8 cellular contexts compared by ENCODE assay signal in genomic region chr1:24706074-24706389, GRCh38. TPM values are rescaled to one million over a fixed set of nuclear protein-coding genes. Genes with fewer than 3 reads are reported as not detected.
A peak's percentile ranks its signal among the peaks of the same experiment; 100 is the strongest.
DNase-seq lines count a peak whose midpoint lies in the region; ATAC-seq and TF ChIP-seq lines count a peak whose summit lies in the region.
"Not testable (repeated sequence)": the region's sequence is repeated elsewhere in the genome, so short reads cannot be mapped to it uniquely, and the experiment has no call there.

No MANE protein-coding gene starts in this region.

- intact Hi-C loops in IMR-90 (cut with micrococcal nuclease); dendritic cell treated with granulocyte-macrophage colony-stimulating factor and Interleukin-4, amounts not matched to agents 40 ng/mL and 50 ng/mL, for 4 days (cut with micrococcal nuclease); right lobe of liver (cut with DNase I): not testable (repeated sequence)

- not testable (repeated sequence) for H3K36me3 ChIP-seq in IMR-90 (ENCODE audit: control insufficient read depth, insufficient read depth, low read length); gastroesophageal sphincter; right lobe of liver; stomach smooth muscle (ENCODE audit: control insufficient read depth in 2 of 2, insufficient read depth in 2 of 2, low read length in 2 of 2)

- H3K9ac ChIP-seq in IMR-90 (ENCODE audit: low read depth, low read length); stomach smooth muscle (ENCODE audit: low read length in 2 of 2): not testable (repeated sequence)

- CTCF ChIA-PET in IMR-90 (lab: Yijun Ruan, JAX), result interaction anchor here (1.0 kb wide), 1 partner anchor 124 kb away, joined by 4 read pairs; no protein-coding TSS in a partner anchor

- H2AFZ ChIP-seq in IMR-90 (replicated peaks; ENCODE audit: low read length, poor library complexity), result peak overlapping the region; percentile 83

- POLR2A ChIA-PET in IMR-90 (lab: Charles Lee; ENCODE audit: unreplicated experiment), result not testable (repeated sequence)

- peak overlapping the region; percentile 78 for H4K91ac ChIP-seq in IMR-90 (ENCODE audit: insufficient read depth, low read depth, low read length)

- peak overlapping the region; percentile 68; the same call in 1 of the 2 replicates for H2AK5ac ChIP-seq in IMR-90 (ENCODE audit: low read depth, low read length)

- not testable (repeated sequence) for TF ChIP-seq RAD21 in IMR-90 (IDR thresholded peaks at IDR 0.05; ENCODE audit: low read length)

- peak overlapping the region; percentile 94 for H2BK20ac ChIP-seq in IMR-90 (ENCODE audit: low read depth, low read length)

- TF ChIP-seq EP300 in gastroesophageal sphincter (IDR thresholded peaks at IDR 0.05), result not testable (repeated sequence)

- H3K4me1 Mint-ChIP-seq in dendritic cell treated with granulocyte-macrophage colony-stimulating factor and Interleukin-4, amounts not matched to agents 40 ng/mL and 50 ng/mL, for 4 days (ENCODE audit: low read depth), result peaks cover 48% of the 10 kb centered on the region
- H3K4me1 Mint-ChIP-seq in osteocyte (ENCODE audit: unreplicated experiment), result peaks cover 18% of the 10 kb centered on the region

- H3K27ac ChIP-seq in 22Rv1 (peak overlapping the region; percentile 87), IMR-90 (ENCODE audit: insufficient read depth, low read length) (peak overlapping the region; percentile 31; the same call in 1 of the 2 replicates), VCaP (peak overlapping the region; percentile 97), gastroesophageal sphincter (peak overlapping the region in 3 of 4 donors; percentile 48 to 63 (median 60)), right lobe of liver (peak overlapping the region; percentile 43 to 89 (median 77)), stomach smooth muscle (ENCODE audit: low read length) (peak overlapping the region; percentile 41)

- 98% methylated on average over 6 of the region's 9 CpGs; no CpG with 5 or more reads in 1 of the 2 experiments for WGBS in IMR-90 (ENCODE audit: extremely low coverage in 2 of 2, insufficient read length in 1 of 2), 2 experiments
- WGBS in gastroesophageal sphincter (ENCODE audit: low coverage in 1 of 2), 2 donors, result 96% methylated on average over 9 of the region's 9 CpGs; no CpG with 5 or more reads in 1 of the 2 donors
- WGBS in right lobe of liver (ENCODE audit: insufficient coverage, low coverage, low lambda C conversion rate, missing lambda C conversion rate), result 88% methylated on average over 9 of the region's 9 CpGs

- peak overlapping the region; percentile 11; the same call in 1 of the 2 replicates for H3K18ac ChIP-seq in IMR-90 (ENCODE audit: low read depth, low read length)

- peak overlapping the region; percentile 95 for H2BK120ac ChIP-seq in IMR-90 (ENCODE audit: low read depth, low read length)

- peak overlapping the region; percentile 69 for H3K23ac ChIP-seq in IMR-90 (ENCODE audit: low read depth, low read length)

- H3K79me1 ChIP-seq in IMR-90 (ENCODE audit: low read depth in 1 of 2, low read length in 2 of 2), result peaks cover 0 to 26% of the 10 kb centered on the region in 2 experiments; a peak in 2 of 4 replicates

- peak overlapping the region; percentile 11; the same call in 1 of the 2 replicates for H3K4me2 ChIP-seq in IMR-90 (ENCODE audit: low read depth, low read length)

- dilution Hi-C loops in IMR-90 (cut with HindIII; ENCODE audit: low sequenced_read_pairs, unreplicated experiment), result not testable (repeated sequence)

- not testable (repeated sequence) for BruUV-seq in IMR-90 (replicated peaks; lab: Mats Ljungman, UMichigan)

- not testable (repeated sequence) for H4K20me1 ChIP-seq in IMR-90 (ENCODE audit: insufficient read depth, low read length)

- not testable (repeated sequence) for H3K9me3 Mint-ChIP-seq in dendritic cell treated with granulocyte-macrophage colony-stimulating factor and Interleukin-4, amounts not matched to agents 40 ng/mL and 50 ng/mL, for 4 days; osteocyte (ENCODE audit: unreplicated experiment)

- not testable (repeated sequence) for DNase-seq in IMR-90; right lobe of liver; osteocyte (ENCODE audit: extremely low spot score, unreplicated experiment)

- peak overlapping the region; percentile 4 for H4K5ac ChIP-seq in IMR-90 (ENCODE audit: low read depth, low read length)

- peak overlapping the region; percentile 87; the same call in 2 of the 3 replicates for H2BK15ac ChIP-seq in IMR-90 (ENCODE audit: low read depth, low read length)

- peak overlapping the region; percentile 14 to 80; a peak in 3 of 4 replicates for H4K8ac ChIP-seq in IMR-90 (ENCODE audit: low read depth in 2 of 2, low read length in 2 of 2)

- not testable (repeated sequence) for H3K27me3 ChIP-seq in IMR-90 (ENCODE audit: control insufficient read depth, insufficient read depth, low read length); gastroesophageal sphincter; right lobe of liver; stomach smooth muscle (ENCODE audit: control insufficient read depth in 1 of 2, insufficient read depth in 2 of 2, low read length in 2 of 2)

- ATAC-seq in IMR-90 (ENCODE audit: low read depth); gastroesophageal sphincter; right lobe of liver: not testable (repeated sequence)

- H2AK9ac ChIP-seq in IMR-90 (replicated peaks; ENCODE audit: low read depth, low read length, poor library complexity), result peak overlapping the region; percentile 85

- TF ChIP-seq POLR2A in IMR-90 (IDR thresholded peaks at IDR 0.05; ENCODE audit: low read depth, low read length); gastroesophageal sphincter (IDR thresholded peaks at IDR 0.05); right lobe of liver (IDR thresholded peaks at IDR 0.05): not testable (repeated sequence)

- not testable (repeated sequence) for H3K4me3 ChIP-seq in IMR-90 (ENCODE audit: insufficient read depth, low read depth, low read length); gastroesophageal sphincter
- peak overlapping the region in 2 of 3 donors; percentile 35 to 49 for H3K4me3 ChIP-seq in right lobe of liver
- H3K4me3 ChIP-seq in stomach smooth muscle (ENCODE audit: low read length in 2 of 2), result peak overlapping the region in 1 of 2 donors; percentile 55

- H3K9me3 ChIP-seq in IMR-90 (ENCODE audit: control insufficient read depth, insufficient read depth, low read length); gastroesophageal sphincter; right lobe of liver; stomach smooth muscle (ENCODE audit: control insufficient read depth in 2 of 2, low read length in 2 of 2): not testable (repeated sequence)

- H3K14ac ChIP-seq in IMR-90 (replicated peaks; ENCODE audit: low read depth, low read length), result peak overlapping the region; percentile 86

- not testable (repeated sequence) for TF ChIP-seq CTCF in 22Rv1 (IDR thresholded peaks at IDR 0.05); IMR-90 (conservative IDR thresholded peaks at IDR 0.05; ENCODE audit: low read depth, low read length); VCaP (conservative IDR thresholded peaks at IDR 0.05); gastroesophageal sphincter (IDR thresholded peaks at IDR 0.05); right lobe of liver (IDR thresholded peaks at IDR 0.05); osteocyte (IDR thresholded peaks at IDR 0.05)

- H3K9me1 ChIP-seq in IMR-90 (ENCODE audit: insufficient read depth, low read length), result peaks cover 24% of the 10 kb centered on the region

- peak overlapping the region; percentile 94 for H3K4ac ChIP-seq in IMR-90 (ENCODE audit: low read depth, low read length)

- H2BK5ac ChIP-seq in IMR-90 (ENCODE audit: low read depth, low read length, poor library complexity, severe bottlenecking), result peak overlapping the region; percentile 66

- H3K4me3 Mint-ChIP-seq in dendritic cell treated with granulocyte-macrophage colony-stimulating factor and Interleukin-4, amounts not matched to agents 40 ng/mL and 50 ng/mL, for 4 days; osteocyte (ENCODE audit: unreplicated experiment): not testable (repeated sequence)

- not testable (repeated sequence) for H3K36me3 Mint-ChIP-seq in dendritic cell treated with granulocyte-macrophage colony-stimulating factor and Interleukin-4, amounts not matched to agents 40 ng/mL and 50 ng/mL, for 4 days (ENCODE audit: low read depth); osteocyte (ENCODE audit: unreplicated experiment)

- H3K27me3 Mint-ChIP-seq in dendritic cell treated with granulocyte-macrophage colony-stimulating factor and Interleukin-4, amounts not matched to agents 40 ng/mL and 50 ng/mL, for 4 days; osteocyte (ENCODE audit: unreplicated experiment): not testable (repeated sequence)

- H3K4me1 ChIP-seq in IMR-90 (ENCODE audit: control insufficient read depth, insufficient read depth, low read length), result peaks cover 17% of the 10 kb centered on the region
- peaks cover 0 to 21% (median 5%) of the 10 kb centered on the region in 3 donors for H3K4me1 ChIP-seq in gastroesophageal sphincter
- not testable (repeated sequence) for H3K4me1 ChIP-seq in right lobe of liver; stomach smooth muscle (ENCODE audit: control insufficient read depth, insufficient read depth, low read length)

- peak overlapping the region; percentile 84 for H3K27ac Mint-ChIP-seq in dendritic cell treated with granulocyte-macrophage colony-stimulating factor and Interleukin-4, amounts not matched to agents 40 ng/mL and 50 ng/mL, for 4 days
- H3K27ac Mint-ChIP-seq in osteocyte (ENCODE audit: unreplicated experiment), result peak overlapping the region; percentile 61

- in situ Hi-C loops in IMR-90 (cut with MboI; ENCODE audit: low sequenced_read_pairs), result not testable (repeated sequence)

- not testable (repeated sequence) for H3K56ac ChIP-seq in IMR-90 (ENCODE audit: extremely low read depth, insufficient read depth, low read length)

RNA-seq across cellular contexts. Expression of gene CLIC4, which starts 39.2 kb away (rescaled TPM):
- total RNA-seq in IMR-90 (2012; rRNA removed) (392 and 524 TPM in 2 replicates), gastroesophageal sphincter (100 to 1,000 TPM; 553 to 721 (median 692) TPM), right lobe of liver (10 to 100 TPM; 35.0 to 63.6 (median 44.3) TPM), osteocyte (369 and 370 TPM in 2 replicates)
- polyA plus RNA-seq in IMR-90 (2012; rRNA removed), result 194 and 242 TPM in 2 replicates
- 181 and 264 TPM in 2 replicates for polyA plus RNA-seq in IMR-90 (2012; cell fraction: cytosol; rRNA removed)
- polyA plus RNA-seq in IMR-90 (2012; cell fraction: nucleus; rRNA removed; ENCODE audit: low replicate concordance), result 149 and 183 TPM in 2 replicates

Comparison
In these comparisons a context has a peak if more than half of its experiments do, and no peak if none do; other contexts are left out.
1. H3K27ac ChIP-seq: peak in every context shown above with its lines; median percentile 97 in VCaP; 87 in 22Rv1; 77 in right lobe of liver; 60 in gastroesophageal sphincter; 41 in stomach smooth muscle; 31 in IMR-90.